8 cellular contexts compared by ENCODE assay signal in genomic region chr9:120875954-120876841, GRCh38. TPM values are rescaled to one million over a fixed set of nuclear protein-coding genes. Genes with fewer than 3 reads are reported as not detected.
DNase-seq lines count a peak whose midpoint lies in the region.

No MANE protein-coding gene starts in this region.

- H3K27ac ChIP-seq in temporal lobe (ENCODE audit: low read depth, low read length) = peak overlapping the region; percentile 87

- peak; percentile 97 for DNase-seq in ELR (ENCODE audit: low read depth)
- DNase-seq in GOT3 (lab: John Stamatoyannopoulos, UW) = peak; percentile 24
- peak; percentile 94 for DNase-seq in LHCN-M2 (ENCODE audit: low read depth)
- peak; percentile 95 for DNase-seq in SIG-M5 treated with dmso at 0.1 percent for 504 hours (lab: John Stamatoyannopoulos, UW; ENCODE audit: unreplicated experiment)
- peak; percentile 81 for DNase-seq in activated naive CD4-positive, alpha-beta T cell treated with Interleukin-2 at 50 U/mL for 16 hours
- DNase-seq in germinal center (ENCODE audit: low spot score) = peak; percentile 92
- DNase-seq in occipital lobe (lab: John Stamatoyannopoulos, UW) = peak; percentile 76

RNA-seq across cellular contexts. Expression of gene PHF19, which starts 0.8 kb away (rescaled TPM):
- total RNA-seq in LHCN-M2 (2014; rRNA removed) (77.5 and 79.1 TPM in 2 replicates), occipital lobe (4.1 TPM), temporal lobe (3.9 TPM)
- 82.9 TPM for polyA plus RNA-seq in LHCN-M2 (2012)

RNA-seq across cellular contexts. Expression of gene PSMD5, which starts 33.5 kb away (rescaled TPM):
- total RNA-seq in LHCN-M2 (2014; rRNA removed) (26.9 and 29.0 TPM in 2 replicates), occipital lobe (30.4 TPM), temporal lobe (22.9 TPM)
- 16.0 TPM for polyA plus RNA-seq in LHCN-M2 (2012)

RNA-seq across cellular contexts. Expression of gene TRAF1, which starts 50.4 kb away (rescaled TPM):
- 0.90 and 0.98 TPM in 2 replicates for total RNA-seq in LHCN-M2 (2014; rRNA removed)
- polyA plus RNA-seq in LHCN-M2 (2012) = 1.2 TPM
- 2.5 TPM for total RNA-seq in occipital lobe
- total RNA-seq in temporal lobe = 2.0 TPM

Comparison
In these comparisons a context has a peak if more than half of its experiments do, and no peak if none do; other contexts are left out.
1. Peak in every context shown above with its lines: DNase-seq and H3K27ac ChIP-seq.
2. DNase-seq: peak in every context shown above with its lines; median percentile 97 in ELR; 95 in SIG-M5 treated with dmso at 0.1 percent for 504 hours; 94 in LHCN-M2; 92 in germinal center; 81 in activated naive CD4-positive, alpha-beta T cell treated with Interleukin-2 at 50 U/mL for 16 hours; 76 in occipital lobe; 24 in GOT3.
3. RNA of gene PHF19, which starts 0.8 kb away (total RNA-seq): 77.5 to 79.1 TPM in LHCN-M2; 4.1 TPM in occipital lobe (single experiment) and 3.9 TPM in temporal lobe (single experiment); every median in the first group is over 10 times any median in the second.